2 cellular contexts compared by ENCODE assay signal in genomic region chr19:2469102-2469914, GRCh38.
A peak's percentile ranks its signal among the peaks of the same experiment; 100 is the strongest.
TF ChIP-seq lines count a peak whose summit lies in the region.

No MANE protein-coding gene starts in this region.

TF ChIP-seq in A549, 52 proteins besides CTCF, POLR2A, EP300 and RAD21 (continued from another document and continues in another):
- TF ChIP-seq ELK1 (IDR thresholded peaks at IDR 0.05; ENCODE audit: low read depth, low read length) (no peak), EHF (CRISPR knock-in tag; IDR thresholded peaks at IDR 0.05) (0 out of 2 replicates have a peak, but pooled peaks have one; percentile 47), MYC (IDR thresholded peaks at IDR 0.05; ENCODE audit: borderline replicate concordance, low read length) (0 out of 2 replicates have a peak, but pooled peaks have one; percentile 26), GATA3 (IDR thresholded peaks at IDR 0.05; ENCODE audit: borderline replicate concordance) (no peak), FOXS1 (CRISPR knock-in tag; IDR thresholded peaks at IDR 0.05) (no peak), NFE2L2 (conservative IDR thresholded peaks at IDR 0.05; ENCODE audit: low read length) (no peak), RNF2 (IDR thresholded peaks at IDR 0.05; ENCODE audit: borderline replicate concordance, low read depth) (no peak), HOXB13 (CRISPR knock-in tag; IDR thresholded peaks at IDR 0.05; ENCODE audit: low read depth) (no peak), HDAC2 (IDR thresholded peaks at IDR 0.05) (no peak), BCL3 (IDR thresholded peaks at IDR 0.05) (no peak), MAFK (IDR thresholded peaks at IDR 0.05; ENCODE audit: partially characterized antibody) (peak; percentile 95), POLR2AphosphoS2 (conservative IDR thresholded peaks at IDR 0.05; ENCODE audit: low read length) (no peak), KDM1A (IDR thresholded peaks at IDR 0.05; ENCODE audit: low read depth) (no peak), FOSB (CRISPR knock-in tag; IDR thresholded peaks at IDR 0.05) (no peak), ZC3H11A (IDR thresholded peaks at IDR 0.05) (no peak), HOXA7 (CRISPR knock-in tag; IDR thresholded peaks at IDR 0.05) (no peak), JUN (IDR thresholded peaks at IDR 0.05) (0 out of 5 replicates have a peak, but pooled peaks of 1 of the 2 experiments have one; percentile 24), ZFP36 (IDR thresholded peaks at IDR 0.05; ENCODE audit: borderline replicate concordance, partially characterized antibody) (peak; percentile 79), CBX2 (IDR thresholded peaks at IDR 0.05; ENCODE audit: borderline replicate concordance, low read depth) (no peak), TP53 (CRISPR knock-in tag; IDR thresholded peaks at IDR 0.05) (no peak), KDM5A (IDR thresholded peaks at IDR 0.05) (no peak), ESRRA (IDR thresholded peaks at IDR 0.05; ENCODE audit: borderline replicate concordance, low read length) (no peak), BHLHE40 (IDR thresholded peaks at IDR 0.05; ENCODE audit: low read depth, low read length) (no peak), TFCP2L1 (CRISPR knock-in tag; IDR thresholded peaks at IDR 0.05) (no peak), CEBPB (IDR thresholded peaks at IDR 0.05) (no peak)
- TF ChIP-seq, protein P1, sequence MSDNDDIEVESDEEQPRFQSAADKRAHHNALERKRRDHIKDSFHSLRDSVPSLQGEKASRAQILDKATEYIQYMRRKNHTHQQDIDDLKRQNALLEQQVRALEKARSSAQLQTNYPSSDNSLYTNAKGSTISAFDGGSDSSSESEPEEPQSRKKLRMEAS (IDR thresholded peaks at IDR 0.05): peak; percentile 69
- TF ChIP-seq, protein P2, sequence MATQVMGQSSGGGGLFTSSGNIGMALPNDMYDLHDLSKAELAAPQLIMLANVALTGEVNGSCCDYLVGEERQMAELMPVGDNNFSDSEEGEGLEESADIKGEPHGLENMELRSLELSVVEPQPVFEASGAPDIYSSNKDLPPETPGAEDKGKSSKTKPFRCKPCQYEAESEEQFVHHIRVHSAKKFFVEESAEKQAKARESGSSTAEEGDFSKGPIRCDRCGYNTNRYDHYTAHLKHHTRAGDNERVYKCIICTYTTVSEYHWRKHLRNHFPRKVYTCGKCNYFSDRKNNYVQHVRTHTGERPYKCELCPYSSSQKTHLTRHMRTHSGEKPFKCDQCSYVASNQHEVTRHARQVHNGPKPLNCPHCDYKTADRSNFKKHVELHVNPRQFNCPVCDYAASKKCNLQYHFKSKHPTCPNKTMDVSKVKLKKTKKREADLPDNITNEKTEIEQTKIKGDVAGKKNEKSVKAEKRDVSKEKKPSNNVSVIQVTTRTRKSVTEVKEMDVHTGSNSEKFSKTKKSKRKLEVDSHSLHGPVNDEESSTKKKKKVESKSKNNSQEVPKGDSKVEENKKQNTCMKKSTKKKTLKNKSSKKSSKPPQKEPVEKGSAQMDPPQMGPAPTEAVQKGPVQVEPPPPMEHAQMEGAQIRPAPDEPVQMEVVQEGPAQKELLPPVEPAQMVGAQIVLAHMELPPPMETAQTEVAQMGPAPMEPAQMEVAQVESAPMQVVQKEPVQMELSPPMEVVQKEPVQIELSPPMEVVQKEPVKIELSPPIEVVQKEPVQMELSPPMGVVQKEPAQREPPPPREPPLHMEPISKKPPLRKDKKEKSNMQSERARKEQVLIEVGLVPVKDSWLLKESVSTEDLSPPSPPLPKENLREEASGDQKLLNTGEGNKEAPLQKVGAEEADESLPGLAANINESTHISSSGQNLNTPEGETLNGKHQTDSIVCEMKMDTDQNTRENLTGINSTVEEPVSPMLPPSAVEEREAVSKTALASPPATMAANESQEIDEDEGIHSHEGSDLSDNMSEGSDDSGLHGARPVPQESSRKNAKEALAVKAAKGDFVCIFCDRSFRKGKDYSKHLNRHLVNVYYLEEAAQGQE (IDR thresholded peaks at IDR 0.05): no peak
- TF ChIP-seq, protein P3, sequence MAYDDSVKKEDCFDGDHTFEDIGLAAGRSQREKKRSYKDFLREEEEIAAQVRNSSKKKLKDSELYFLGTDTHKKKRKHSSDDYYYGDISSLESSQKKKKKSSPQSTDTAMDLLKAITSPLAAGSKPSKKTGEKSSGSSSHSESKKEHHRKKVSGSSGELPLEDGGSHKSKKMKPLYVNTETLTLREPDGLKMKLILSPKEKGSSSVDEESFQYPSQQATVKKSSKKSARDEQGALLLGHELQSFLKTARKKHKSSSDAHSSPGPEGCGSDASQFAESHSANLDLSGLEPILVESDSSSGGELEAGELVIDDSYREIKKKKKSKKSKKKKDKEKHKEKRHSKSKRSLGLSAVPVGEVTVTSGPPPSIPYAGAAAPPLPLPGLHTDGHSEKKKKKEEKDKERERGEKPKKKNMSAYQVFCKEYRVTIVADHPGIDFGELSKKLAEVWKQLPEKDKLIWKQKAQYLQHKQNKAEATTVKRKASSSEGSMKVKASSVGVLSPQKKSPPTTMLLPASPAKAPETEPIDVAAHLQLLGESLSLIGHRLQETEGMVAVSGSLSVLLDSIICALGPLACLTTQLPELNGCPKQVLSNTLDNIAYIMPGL (CRISPR knock-in tag; IDR thresholded peaks at IDR 0.05; ENCODE audit: borderline replicate concordance): no peak

TF ChIP-seq in GM23338, 12 proteins besides CTCF, POLR2A, EP300 and RAD21 (continued from another document):
- TF ChIP-seq, protein P2 (IDR thresholded peaks at IDR 0.05; ENCODE audit: unreplicated experiment): no peak
- TF ChIP-seq JUNB (IDR thresholded peaks at IDR 0.05; ENCODE audit: unreplicated experiment) (no peak), ZNF462 (CRISPR knock-in tag; IDR thresholded peaks at IDR 0.05) (no peak), ETS1 (IDR thresholded peaks at IDR 0.05) (no peak), CREB1 (CRISPR knock-in tag; IDR thresholded peaks at IDR 0.05; ENCODE audit: low read depth) (no peak), ZNF114 (CRISPR knock-in tag; IDR thresholded peaks at IDR 0.05) (no peak)
TF ChIP-seq in GM23338: peak in this region for 0.
